ENCODE assay signal across 9 cellular contexts in the genomic region with DNA sequence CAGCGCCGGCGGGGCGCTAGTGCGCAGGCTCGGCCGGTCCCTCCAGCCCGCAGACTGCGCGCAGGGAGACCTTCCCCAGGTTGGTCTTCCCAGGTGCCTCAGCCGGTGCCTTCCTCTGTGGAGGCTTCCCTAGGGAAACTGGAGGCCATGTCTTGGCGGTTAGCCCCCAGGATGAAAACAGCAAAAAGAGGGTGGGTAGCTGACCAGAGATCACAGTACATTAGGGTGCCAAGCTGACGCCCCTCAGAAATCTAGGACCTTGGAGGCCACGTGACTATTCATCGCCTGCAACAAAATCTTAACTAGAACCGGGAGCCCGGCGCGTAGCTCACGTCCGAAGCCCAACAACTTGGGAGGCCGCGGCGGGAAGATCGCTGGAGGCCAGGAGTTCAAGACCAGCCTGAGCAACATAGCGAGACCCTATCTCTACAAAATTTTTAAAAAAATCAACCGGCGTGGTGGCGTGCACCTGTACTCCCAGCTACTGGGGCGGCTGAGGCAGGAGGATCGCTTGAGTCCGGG. TPM values are rescaled to one million over a fixed set of nuclear protein-coding genes. Genes with fewer than 3 reads are reported as not detected.
DNase-seq lines count a peak whose midpoint lies in the region; ATAC-seq, FAIRE-seq and TF ChIP-seq lines count a peak whose summit lies in the region.
"Had no signal": no experiment of that assay in that cellular context is flagged by ENCODE, and none has a peak within 500 bp of the region (broad histone marks: within the 10 kb centered on the region; RNA-seq: fewer than 3 reads in every experiment).

No MANE protein-coding gene starts in this region.

- peak overlapping the region; percentile 90 for H3K4me2 ChIP-seq in HepG2 (ENCODE audit: low read depth, low read length)

- CTCF ChIA-PET in HepG2 (lab: Yijun Ruan, JAX; ENCODE audit: low intra/inter-chr PET ratio, low total read pairs): interaction anchor here (2.0 to 2.3 kb wide), 2 partner anchors 28 to 101 kb away, joined by 5 to 11 read pairs; partner anchors contain the start of gene PLOD3

- peak overlapping the region; percentile 83 for H3K9ac ChIP-seq in HepG2 (ENCODE audit: insufficient read depth, low read depth, low read length)

- peaks cover 28% of the 10 kb centered on the region for H3K79me2 ChIP-seq in HepG2 (ENCODE audit: insufficient read depth, low read length)

- peaks cover 36% of the 10 kb centered on the region for H3K4me1 Mint-ChIP-seq in activated naive CD4-positive, alpha-beta T cell treated with anti-CD3 and anti-CD28 coated beads, Interleukin-2, amount 50 U/mL, for 24 hours
- H3K4me1 Mint-ChIP-seq in activated naive CD8-positive, alpha-beta T cell treated with anti-CD3 and anti-CD28 coated beads, Interleukin-2, amount 50 U/mL, for 24 hours: peaks cover 40% of the 10 kb centered on the region

- H3K4me3 ChIP-seq in HepG2 (replicated peaks in 1 of 3; ENCODE audit: insufficient read depth in 1 of 3, low read depth in 2 of 3, low read length in 3 of 3) (peak overlapping the region; percentile 79 to 90 (median 82)), upper lobe of right lung (peak overlapping the region; percentile 65)

- H3K4me1 ChIP-seq in HepG2 (ENCODE audit: insufficient read depth, low read length): peaks cover 34% of the 10 kb centered on the region
- peaks cover 14% of the 10 kb centered on the region for H3K4me1 ChIP-seq in upper lobe of right lung

- H3K36me3 Mint-ChIP-seq in activated naive CD4-positive, alpha-beta T cell treated with anti-CD3 and anti-CD28 coated beads, Interleukin-2, amount 50 U/mL, for 24 hours: peaks cover 5% of the 10 kb centered on the region
- peaks cover 22% of the 10 kb centered on the region for H3K36me3 Mint-ChIP-seq in activated naive CD8-positive, alpha-beta T cell treated with anti-CD3 and anti-CD28 coated beads, Interleukin-2, amount 50 U/mL, for 24 hours (ENCODE audit: low read depth)

- peak overlapping the region; percentile 90 for H3K27ac Mint-ChIP-seq in activated naive CD4-positive, alpha-beta T cell treated with anti-CD3 and anti-CD28 coated beads, Interleukin-2, amount 50 U/mL, for 24 hours
- peak overlapping the region; percentile 97 for H3K27ac Mint-ChIP-seq in activated naive CD8-positive, alpha-beta T cell treated with anti-CD3 and anti-CD28 coated beads, Interleukin-2, amount 50 U/mL, for 24 hours

- ATAC-seq in activated naive CD8-positive, alpha-beta T cell treated with anti-CD3 and anti-CD28 coated beads, Interleukin-2, amount 50 U/mL, for 24 hours: no peak
- no peak for ATAC-seq in HepG2
- ATAC-seq in upper lobe of right lung: no peak

- FAIRE-seq in HepG2 (lab: Jason Lieb, UNC): no peak

- peak overlapping the region; percentile 76 for H3K27ac ChIP-seq in HepG2 (ENCODE audit: extremely low read length, insufficient read depth, low read length)
- peak overlapping the region; percentile 83 for H3K27ac ChIP-seq in upper lobe of right lung

- TF ChIP-seq EP300 in HepG2 (IDR thresholded peaks at IDR 0.05; ENCODE audit: low read depth in 2 of 2, low read length in 2 of 2) (no peak), HepG2 (CRISPR knock-in tag; IDR thresholded peaks at IDR 0.05; ENCODE audit: borderline replicate concordance) (no peak)

- no peak for DNase-seq in activated naive CD4-positive, alpha-beta T cell treated with anti-CD3 and anti-CD28 coated beads, Interleukin-2, amount 50 U/mL, for 16 hours
- DNase-seq in activated naive CD8-positive, alpha-beta T cell treated with anti-CD3 and anti-CD28 coated beads, Interleukin-2, amount 50 U/mL, for 24 hours: no peak
- DNase-seq in HepG2 (ENCODE audit: low spot score) (no peak), upper lobe of right lung (peak; percentile 63), ureter (ENCODE audit: low spot score) (no peak), NCI-H774 (lab: John Stamatoyannopoulos, UW) (no peak), NCI-H345 (lab: John Stamatoyannopoulos, UW) (no peak)

- POLR2A ChIA-PET in HepG2 (lab: Yijun Ruan, JAX): interaction anchor here (1.2 to 3.7 kb wide), 6 partner anchors 10 to 370 kb away, joined by 3 to 71 read pairs (median 14); partner anchors contain the start of genes MOGAT3, PLOD3, SRRT and ZNHIT1

- intact Hi-C loops in HepG2 (cut with micrococcal nuclease; ENCODE audit: unreplicated experiment) (loop anchor here (2.0 kb wide), 1 partner anchor 102 kb away; no protein-coding TSS in a partner anchor), upper lobe of right lung (cut with DNase I) (no loop called here)

- BruUV-seq in HepG2 (replicated peaks; lab: Mats Ljungman, UMichigan): TSS peak; percentile 56

- no peaks in the 10 kb centered on the region for H3K9me3 Mint-ChIP-seq in activated naive CD4-positive, alpha-beta T cell treated with anti-CD3 and anti-CD28 coated beads, Interleukin-2, amount 50 U/mL, for 24 hours
- no peaks in the 10 kb centered on the region for H3K9me3 Mint-ChIP-seq in activated naive CD8-positive, alpha-beta T cell treated with anti-CD3 and anti-CD28 coated beads, Interleukin-2, amount 50 U/mL, for 24 hours

- H4K20me1 ChIP-seq in HepG2 (ENCODE audit: insufficient read depth, low read length): no peaks in the 10 kb centered on the region

- TF ChIP-seq POLR2A in HepG2 (IDR thresholded peaks at IDR 0.05; ENCODE audit: insufficient read depth in 1 of 2, low read depth in 2 of 2, low read length in 2 of 2): peak in 1 of 2 experiments; percentile 66; a peak in 3 of 4 replicates

- no peak for TF ChIP-seq RAD21 in HepG2 (CRISPR knock-in tag; IDR thresholded peaks at IDR 0.05)

- 71% methylated on average over 23 of the region's 32 CpGs for WGBS in HepG2 (ENCODE audit: low lambda C conversion rate)

- H3K9me3 ChIP-seq in HepG2 (ENCODE audit: low read length): no peaks in the 10 kb centered on the region
- no peaks in the 10 kb centered on the region for H3K9me3 ChIP-seq in upper lobe of right lung

- TF ChIP-seq CTCF in HepG2 (CRISPR knock-in tag; IDR thresholded peaks at IDR 0.05) (no peak), upper lobe of right lung (IDR thresholded peaks at IDR 0.05) (no peak)

- in situ Hi-C loops in HepG2 (cut with HindIII; ENCODE audit: extremely low pct_ligation_motif_present, low pct_unique_long_range_greater_than_20kb): no loop called here

- H3K27me3 ChIP-seq in HepG2 (ENCODE audit: control insufficient read depth in 1 of 2, insufficient read depth in 2 of 2, low read length in 2 of 2) (no peaks in the 10 kb centered on the region), upper lobe of right lung (no peaks in the 10 kb centered on the region)

- no peak overlapping the region for H2AFZ ChIP-seq in HepG2 (ENCODE audit: low read length)

- H3K36me3 ChIP-seq in HepG2 (replicated peaks in 1 of 2; ENCODE audit: control insufficient read depth in 1 of 2, insufficient read depth in 2 of 2, low read length in 2 of 2) (peaks cover 10 to 20% of the 10 kb centered on the region in 2 experiments; a peak in 4 of 5 replicates), upper lobe of right lung (peaks cover 16% of the 10 kb centered on the region)

- H3K4me3 Mint-ChIP-seq in activated naive CD4-positive, alpha-beta T cell treated with anti-CD3 and anti-CD28 coated beads, Interleukin-2, amount 50 U/mL, for 24 hours: peak overlapping the region; percentile 96
- H3K4me3 Mint-ChIP-seq in activated naive CD8-positive, alpha-beta T cell treated with anti-CD3 and anti-CD28 coated beads, Interleukin-2, amount 50 U/mL, for 24 hours: peak overlapping the region; percentile 99

- H3K27me3 Mint-ChIP-seq in activated naive CD4-positive, alpha-beta T cell treated with anti-CD3 and anti-CD28 coated beads, Interleukin-2, amount 50 U/mL, for 24 hours: no peaks in the 10 kb centered on the region
- no peaks in the 10 kb centered on the region for H3K27me3 Mint-ChIP-seq in activated naive CD8-positive, alpha-beta T cell treated with anti-CD3 and anti-CD28 coated beads, Interleukin-2, amount 50 U/mL, for 24 hours

RNA-seq across cellular contexts. Expression of gene FIS1, which starts 0.3 kb away (rescaled TPM):
- 97.5 and 122 TPM in 2 replicates for total RNA-seq in HepG2 (2016; rRNA removed; fragmentation: Illumina TruSeq; extraction: Trizol)
- 100 and 125 TPM in 2 replicates for total RNA-seq in HepG2 (2016; cell fraction: cytosol; rRNA removed; fragmentation: Illumina TruSeq; extraction: Trizol; ENCODE audit: low read depth)
- total RNA-seq in HepG2 (2016; cell fraction: insoluble cytoplasmic fraction; rRNA removed; fragmentation: Illumina TruSeq; extraction: Trizol): 102 and 131 TPM in 2 replicates
- total RNA-seq in HepG2 (2016; cell fraction: membrane; rRNA removed; fragmentation: Illumina TruSeq; extraction: Trizol): 121 and 149 TPM in 2 replicates
- 45.4 and 52.1 TPM in 2 replicates for total RNA-seq in HepG2 (2016; cell fraction: nucleus; rRNA removed; fragmentation: Illumina TruSeq; extraction: Trizol)
- 97.5 and 101 TPM in 2 replicates for polyA plus RNA-seq in HepG2 (2011; rRNA removed)
- 160 and 210 TPM in 2 replicates for polyA plus RNA-seq in HepG2 (2011; cell fraction: cytosol; rRNA removed)
- polyA plus RNA-seq in HepG2 (2011; cell fraction: nucleus; rRNA removed): 129 and 133 TPM in 2 replicates
- polyA plus RNA-seq in HepG2 (2012): 51.7 and 63.6 TPM in 2 replicates
- 123 and 156 TPM in 2 replicates for polyA plus RNA-seq in HepG2 (2016; cell fraction: cytosol; fragmentation: Illumina TruSeq; extraction: Trizol; ENCODE audit: low read depth)
- polyA plus RNA-seq in HepG2 (2016; cell fraction: insoluble cytoplasmic fraction; fragmentation: Illumina TruSeq; extraction: Trizol; ENCODE audit: low read depth): 123 and 128 TPM in 2 replicates
- polyA plus RNA-seq in HepG2 (2016; cell fraction: membrane; fragmentation: Illumina TruSeq; extraction: Trizol; ENCODE audit: low read depth): 120 and 131 TPM in 2 replicates
- polyA plus RNA-seq in HepG2 (2016; cell fraction: nucleus; fragmentation: Illumina TruSeq; extraction: Trizol; ENCODE audit: insufficient read depth, low read depth): 87.9 and 91.1 TPM in 2 replicates
- polyA minus RNA-seq in HepG2 (2011; rRNA and poly(A)+ RNA removed; ENCODE audit: low replicate concordance): 39.1 and 61.0 TPM in 2 replicates
- 19.9 and 20.4 TPM in 2 replicates for polyA minus RNA-seq in HepG2 (2011; cell fraction: cytosol; rRNA and poly(A)+ RNA removed)
- polyA minus RNA-seq in HepG2 (2011; cell fraction: nucleus; rRNA and poly(A)+ RNA removed): 35.4 and 38.3 TPM in 2 replicates
- total RNA-seq in upper lobe of right lung: 147 TPM
- total RNA-seq in ureter: 159 TPM

RNA-seq across cellular contexts. Expression of gene CLDN15, which starts 7.6 kb away (rescaled TPM):
- total RNA-seq in HepG2 (2016; rRNA removed; fragmentation: Illumina TruSeq; extraction: Trizol) (2.2 and 7.1 TPM in 2 replicates), upper lobe of right lung (17.7 TPM), ureter (11.3 TPM)
- 1.6 and 1.9 TPM in 2 replicates for total RNA-seq in HepG2 (2016; cell fraction: cytosol; rRNA removed; fragmentation: Illumina TruSeq; extraction: Trizol; ENCODE audit: low read depth)
- total RNA-seq in HepG2 (2016; cell fraction: insoluble cytoplasmic fraction; rRNA removed; fragmentation: Illumina TruSeq; extraction: Trizol): 1.7 and 7.0 TPM in 2 replicates
- 2.3 and 3.3 TPM in 2 replicates for total RNA-seq in HepG2 (2016; cell fraction: membrane; rRNA removed; fragmentation: Illumina TruSeq; extraction: Trizol)
- 8.2 and 12.3 TPM in 2 replicates for total RNA-seq in HepG2 (2016; cell fraction: nucleus; rRNA removed; fragmentation: Illumina TruSeq; extraction: Trizol)
- polyA plus RNA-seq in HepG2 (2011; rRNA removed): 17.8 and 20.6 TPM in 2 replicates
- polyA plus RNA-seq in HepG2 (2011; cell fraction: cytosol; rRNA removed): 5.9 and 8.1 TPM in 2 replicates
- polyA plus RNA-seq in HepG2 (2011; cell fraction: nucleus; rRNA removed): 79.5 and 89.0 TPM in 2 replicates
- polyA plus RNA-seq in HepG2 (2012): 7.2 and 11.3 TPM in 2 replicates
- polyA plus RNA-seq in HepG2 (2016; cell fraction: cytosol; fragmentation: Illumina TruSeq; extraction: Trizol; ENCODE audit: low read depth): 1.8 and 1.9 TPM in 2 replicates
- 2.5 and 3.3 TPM in 2 replicates for polyA plus RNA-seq in HepG2 (2016; cell fraction: insoluble cytoplasmic fraction; fragmentation: Illumina TruSeq; extraction: Trizol; ENCODE audit: low read depth)
- polyA plus RNA-seq in HepG2 (2016; cell fraction: membrane; fragmentation: Illumina TruSeq; extraction: Trizol; ENCODE audit: low read depth): 2.7 and 4.4 TPM in 2 replicates
- polyA plus RNA-seq in HepG2 (2016; cell fraction: nucleus; fragmentation: Illumina TruSeq; extraction: Trizol; ENCODE audit: insufficient read depth, low read depth): 36.5 and 40.0 TPM in 2 replicates
- polyA minus RNA-seq in HepG2 (2011; rRNA and poly(A)+ RNA removed; ENCODE audit: low replicate concordance): 15.5 and 16.2 TPM in 2 replicates
- polyA minus RNA-seq in HepG2 (2011; cell fraction: cytosol; rRNA and poly(A)+ RNA removed): 2.0 and 3.3 TPM in 2 replicates
- 18.2 TPM in 2 replicates for polyA minus RNA-seq in HepG2 (2011; cell fraction: nucleus; rRNA and poly(A)+ RNA removed)

RNA-seq across cellular contexts. Expression of gene ZNHIT1, which starts 27.2 kb away (rescaled TPM):
- total RNA-seq in HepG2 (2016; rRNA removed; fragmentation: Illumina TruSeq; extraction: Trizol): 64.5 and 66.5 TPM in 2 replicates
- total RNA-seq in HepG2 (2016; cell fraction: cytosol; rRNA removed; fragmentation: Illumina TruSeq; extraction: Trizol; ENCODE audit: low read depth): 64.0 and 69.5 TPM in 2 replicates
- 68.4 and 76.1 TPM in 2 replicates for total RNA-seq in HepG2 (2016; cell fraction: insoluble cytoplasmic fraction; rRNA removed; fragmentation: Illumina TruSeq; extraction: Trizol)
- total RNA-seq in HepG2 (2016; cell fraction: membrane; rRNA removed; fragmentation: Illumina TruSeq; extraction: Trizol): 53.8 and 60.2 TPM in 2 replicates
- 26.8 and 31.3 TPM in 2 replicates for total RNA-seq in HepG2 (2016; cell fraction: nucleus; rRNA removed; fragmentation: Illumina TruSeq; extraction: Trizol)
- 32.5 and 36.8 TPM in 2 replicates for polyA plus RNA-seq in HepG2 (2011; rRNA removed)
- polyA plus RNA-seq in HepG2 (2011; cell fraction: cytosol; rRNA removed): 42.7 and 52.4 TPM in 2 replicates
- polyA plus RNA-seq in HepG2 (2011; cell fraction: nucleus; rRNA removed): 23.5 and 25.9 TPM in 2 replicates
- 41.6 and 44.7 TPM in 2 replicates for polyA plus RNA-seq in HepG2 (2012)
- polyA plus RNA-seq in HepG2 (2016; cell fraction: cytosol; fragmentation: Illumina TruSeq; extraction: Trizol; ENCODE audit: low read depth): 71.9 and 73.7 TPM in 2 replicates
- 68.8 and 69.1 TPM in 2 replicates for polyA plus RNA-seq in HepG2 (2016; cell fraction: insoluble cytoplasmic fraction; fragmentation: Illumina TruSeq; extraction: Trizol; ENCODE audit: low read depth)
- polyA plus RNA-seq in HepG2 (2016; cell fraction: membrane; fragmentation: Illumina TruSeq; extraction: Trizol; ENCODE audit: low read depth): 47.5 and 51.9 TPM in 2 replicates
- polyA plus RNA-seq in HepG2 (2016; cell fraction: nucleus; fragmentation: Illumina TruSeq; extraction: Trizol; ENCODE audit: insufficient read depth, low read depth): 57.2 and 62.8 TPM in 2 replicates
- polyA minus RNA-seq in HepG2 (2011; rRNA and poly(A)+ RNA removed; ENCODE audit: low replicate concordance): 23.4 and 35.9 TPM in 2 replicates
- 21.7 and 22.1 TPM in 2 replicates for polyA minus RNA-seq in HepG2 (2011; cell fraction: cytosol; rRNA and poly(A)+ RNA removed)
- polyA minus RNA-seq in HepG2 (2011; cell fraction: nucleus; rRNA and poly(A)+ RNA removed): 5.4 and 6.3 TPM in 2 replicates
- total RNA-seq in upper lobe of right lung: 51.9 TPM
- 57.1 TPM for total RNA-seq in ureter

RNA-seq across cellular contexts. Expression of gene PLOD3, which starts 27.8 kb away (rescaled TPM):
- 22.2 and 67.4 TPM in 2 replicates for total RNA-seq in HepG2 (2016; rRNA removed; fragmentation: Illumina TruSeq; extraction: Trizol)
- total RNA-seq in HepG2 (2016; cell fraction: cytosol; rRNA removed; fragmentation: Illumina TruSeq; extraction: Trizol; ENCODE audit: low read depth): 23.9 and 25.4 TPM in 2 replicates
- 20.2 and 72.6 TPM in 2 replicates for total RNA-seq in HepG2 (2016; cell fraction: insoluble cytoplasmic fraction; rRNA removed; fragmentation: Illumina TruSeq; extraction: Trizol)
- 24.4 and 25.4 TPM in 2 replicates for total RNA-seq in HepG2 (2016; cell fraction: membrane; rRNA removed; fragmentation: Illumina TruSeq; extraction: Trizol)
- total RNA-seq in HepG2 (2016; cell fraction: nucleus; rRNA removed; fragmentation: Illumina TruSeq; extraction: Trizol): 63.9 and 86.6 TPM in 2 replicates
- 65.8 and 69.0 TPM in 2 replicates for polyA plus RNA-seq in HepG2 (2011; rRNA removed)
- polyA plus RNA-seq in HepG2 (2011; cell fraction: cytosol; rRNA removed): 46.3 and 69.3 TPM in 2 replicates
- polyA plus RNA-seq in HepG2 (2011; cell fraction: nucleus; rRNA removed): 162 and 195 TPM in 2 replicates
- 53.0 and 94.8 TPM in 2 replicates for polyA plus RNA-seq in HepG2 (2012)
- polyA plus RNA-seq in HepG2 (2016; cell fraction: cytosol; fragmentation: Illumina TruSeq; extraction: Trizol; ENCODE audit: low read depth): 12.2 and 13.8 TPM in 2 replicates
- 27.9 and 38.5 TPM in 2 replicates for polyA plus RNA-seq in HepG2 (2016; cell fraction: insoluble cytoplasmic fraction; fragmentation: Illumina TruSeq; extraction: Trizol; ENCODE audit: low read depth)
- 21.2 and 23.4 TPM in 2 replicates for polyA plus RNA-seq in HepG2 (2016; cell fraction: membrane; fragmentation: Illumina TruSeq; extraction: Trizol; ENCODE audit: low read depth)
- 217 and 227 TPM in 2 replicates for polyA plus RNA-seq in HepG2 (2016; cell fraction: nucleus; fragmentation: Illumina TruSeq; extraction: Trizol; ENCODE audit: insufficient read depth, low read depth)
- polyA minus RNA-seq in HepG2 (2011; rRNA and poly(A)+ RNA removed; ENCODE audit: low replicate concordance): 44.4 and 96.8 TPM in 2 replicates
- 55.0 and 69.8 TPM in 2 replicates for polyA minus RNA-seq in HepG2 (2011; cell fraction: cytosol; rRNA and poly(A)+ RNA removed)
- polyA minus RNA-seq in HepG2 (2011; cell fraction: nucleus; rRNA and poly(A)+ RNA removed): 37.7 and 50.2 TPM in 2 replicates
- total RNA-seq in upper lobe of right lung: 82.1 TPM
- total RNA-seq in ureter: 50.9 TPM

RNA-seq across cellular contexts. Expression of gene MOGAT3, which starts 44.4 kb away (rescaled TPM):
- 5.5 and 22.5 TPM in 2 replicates for total RNA-seq in HepG2 (2016; rRNA removed; fragmentation: Illumina TruSeq; extraction: Trizol)
- total RNA-seq in HepG2 (2016; cell fraction: cytosol; rRNA removed; fragmentation: Illumina TruSeq; extraction: Trizol; ENCODE audit: low read depth): 4.9 TPM in 2 replicates
- 5.7 and 22.7 TPM in 2 replicates for total RNA-seq in HepG2 (2016; cell fraction: insoluble cytoplasmic fraction; rRNA removed; fragmentation: Illumina TruSeq; extraction: Trizol)
- total RNA-seq in HepG2 (2016; cell fraction: membrane; rRNA removed; fragmentation: Illumina TruSeq; extraction: Trizol): 4.8 and 5.0 TPM in 2 replicates
- total RNA-seq in HepG2 (2016; cell fraction: nucleus; rRNA removed; fragmentation: Illumina TruSeq; extraction: Trizol): 38.2 and 46.4 TPM in 2 replicates
- 30.5 and 39.2 TPM in 2 replicates for polyA plus RNA-seq in HepG2 (2011; rRNA removed)
- polyA plus RNA-seq in HepG2 (2011; cell fraction: cytosol; rRNA removed): 16.6 and 17.2 TPM in 2 replicates
- polyA plus RNA-seq in HepG2 (2011; cell fraction: nucleus; rRNA removed): 82.9 and 84.5 TPM in 2 replicates
- polyA plus RNA-seq in HepG2 (2012): 17.1 and 24.2 TPM in 2 replicates
- 1.8 and 2.5 TPM in 2 replicates for polyA plus RNA-seq in HepG2 (2016; cell fraction: cytosol; fragmentation: Illumina TruSeq; extraction: Trizol; ENCODE audit: low read depth)
- 5.6 and 6.9 TPM in 2 replicates for polyA plus RNA-seq in HepG2 (2016; cell fraction: insoluble cytoplasmic fraction; fragmentation: Illumina TruSeq; extraction: Trizol; ENCODE audit: low read depth)
- 2.9 and 3.0 TPM in 2 replicates for polyA plus RNA-seq in HepG2 (2016; cell fraction: membrane; fragmentation: Illumina TruSeq; extraction: Trizol; ENCODE audit: low read depth)
- 38.7 and 42.5 TPM in 2 replicates for polyA plus RNA-seq in HepG2 (2016; cell fraction: nucleus; fragmentation: Illumina TruSeq; extraction: Trizol; ENCODE audit: insufficient read depth, low read depth)
- 121 TPM in 1 of 2 replicates, not detected in the other for polyA minus RNA-seq in HepG2 (2011; rRNA and poly(A)+ RNA removed; ENCODE audit: low replicate concordance)
- 14.9 and 15.6 TPM in 2 replicates for polyA minus RNA-seq in HepG2 (2011; cell fraction: cytosol; rRNA and poly(A)+ RNA removed)
- polyA minus RNA-seq in HepG2 (2011; cell fraction: nucleus; rRNA and poly(A)+ RNA removed): 233 and 284 TPM in 2 replicates
- not detected for total RNA-seq in upper lobe of right lung
- total RNA-seq in ureter: not detected
- total RNA-seq: dermis microvascular lymphatic vessel endothelial cell had no signal
